ENCODE assay signal across 15 cellular contexts in the genomic region with DNA sequence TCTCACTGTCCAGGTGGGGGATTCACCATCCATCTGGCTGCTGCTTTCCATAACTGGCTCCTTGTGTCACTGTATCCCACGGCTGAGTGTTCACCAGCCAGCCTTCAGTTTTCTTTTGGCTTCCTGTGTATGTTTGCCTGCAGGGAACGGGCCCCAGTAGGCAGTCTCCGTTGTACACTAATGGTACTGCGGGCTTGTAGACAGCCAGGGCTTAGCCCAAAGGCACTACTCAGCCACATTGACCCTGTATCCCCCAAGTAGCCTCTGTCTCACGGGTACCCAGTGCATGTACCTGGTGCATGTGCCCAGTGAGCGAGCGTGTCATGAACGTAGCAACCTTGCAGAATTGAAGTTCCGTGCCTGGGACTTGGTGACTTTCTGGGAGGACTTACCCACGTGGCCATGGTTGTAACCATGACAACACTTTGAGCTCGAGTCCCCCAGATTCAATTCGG. TPM values are rescaled to one million over a fixed set of nuclear protein-coding genes. Genes with fewer than 3 reads are reported as not detected.
DNase-seq lines count a peak whose midpoint lies in the region; ATAC-seq lines count a peak whose summit lies in the region.
"Had no signal": no experiment of that assay in that cellular context is flagged by ENCODE, and none has a peak within 500 bp of the region (broad histone marks: within the 10 kb centered on the region; RNA-seq: fewer than 3 reads in every experiment).

No MANE protein-coding gene starts in this region.

- peaks cover 34 to 51% (median 47%) of the 10 kb centered on the region in 3 donors for H3K4me1 ChIP-seq in skeletal muscle tissue (ENCODE audit: control insufficient read depth in 3 of 3, insufficient read depth in 3 of 3, low read length in 3 of 3)

- no peak for ATAC-seq in HG02623 (IDR thresholded peaks at IDR 0.05; ENCODE audit: unreplicated experiment)
- ATAC-seq: heart left ventricle; right cardiac atrium; stimulated activated naive B cell treated with anti-CD40 and anti-IgM and Interleukin-4, amounts not matched to agents 10 μg/mL and 1 μg/mL and 100 μg/mL, for 72 hours had no signal

- peak overlapping the region in 1 of 3 donors; percentile 22 for H3K4me3 ChIP-seq in skeletal muscle tissue (ENCODE audit: low read length in 3 of 3)
- H3K4me3 ChIP-seq: colonic mucosa, heart left ventricle, SJSA1 had no signal

- H3K27me3 ChIP-seq in skeletal muscle tissue (ENCODE audit: control insufficient read depth in 3 of 3, insufficient read depth in 3 of 3, low read length in 3 of 3), result no peaks in the 10 kb centered on the region
- H3K27me3 ChIP-seq: colonic mucosa, heart left ventricle, SJSA1 had no signal

- H3K9me3 ChIP-seq in skeletal muscle tissue (ENCODE audit: control insufficient read depth in 3 of 3, low read length in 3 of 3), result no peaks in the 10 kb centered on the region
- H3K9me3 ChIP-seq: colonic mucosa, heart left ventricle, SJSA1 had no signal

- peak; percentile 55 for DNase-seq in NCI-H82 (lab: John Stamatoyannopoulos, UW)
- DNase-seq in NCI-H82 treated with DMSO at 0.1 percent for 48 hours (lab: John Stamatoyannopoulos, UW; ENCODE audit: unreplicated experiment), result no peak
- DNase-seq in NCI-H524 treated with DMSO at 0.1 percent for 48 hours (lab: John Stamatoyannopoulos, UW), result peak; percentile 5
- DNase-seq in iPS-NIHi11 (ENCODE audit: low spot score), result peak; percentile 4
- no peak for DNase-seq in RKO (ENCODE audit: low spot score)
- no peak for DNase-seq in stimulated activated naive CD4-positive, alpha-beta T cell (lab: John Stamatoyannopoulos, UW)
- DNase-seq: colonic mucosa; right cardiac atrium; stimulated activated CD4-positive, alpha-beta T cell treated with anti-CD3 and anti-CD28 coated beads, Interleukin-4, amount 100 ng/mL, for 4 hours; stimulated activated naive B cell treated with anti-CD40 and anti-IgM and Interleukin-4, amounts not matched to agents 10 μg/mL and 1 μg/mL and 100 μg/mL, for 72 hours; WERI-Rb-1 had no signal

- peak overlapping the region in 2 of 3 donors; percentile 51 to 58 for H3K9ac ChIP-seq in skeletal muscle tissue (ENCODE audit: low read depth in 1 of 3, low read length in 3 of 3)

- H3K27ac ChIP-seq in skeletal muscle tissue (ENCODE audit: low read depth, low read length), result no peak overlapping the region
- H3K27ac ChIP-seq: colonic mucosa, heart left ventricle, SJSA1, WERI-Rb-1 had no signal

- peaks cover 4 to 13% (median 5%) of the 10 kb centered on the region in 3 donors for H3K36me3 ChIP-seq in skeletal muscle tissue (ENCODE audit: control insufficient read depth in 3 of 3, insufficient read depth in 3 of 3, low read length in 3 of 3)
- H3K36me3 ChIP-seq: colonic mucosa, WERI-Rb-1 had no signal

RNA-seq across cellular contexts. Expression of gene PFKFB3, which starts 6.1 kb away (rescaled TPM):
- total RNA-seq in skeletal muscle tissue, result 9.9 TPM

Comparison
In these comparisons a context has a peak if more than half of its experiments do, and no peak if none do; other contexts are left out.
1. DNase-seq: peak in NCI-H82 (single experiment), NCI-H524 treated with DMSO at 0.1 percent for 48 hours (single experiment) and iPS-NIHi11 (single experiment); none in NCI-H82 treated with DMSO at 0.1 percent for 48 hours (single experiment), RKO (single experiment) and stimulated activated naive CD4-positive, alpha-beta T cell (0 of 6).